16 cellular contexts compared by ENCODE assay signal in genomic region chr11:39346043-39346442, GRCh38.
DNase-seq lines count a peak whose midpoint lies in the region; ATAC-seq, FAIRE-seq and TF ChIP-seq lines count a peak whose summit lies in the region.
"Had no signal": no experiment of that assay in that cellular context is flagged by ENCODE, and none has a peak within 500 bp of the region (broad histone marks: within the 10 kb centered on the region; RNA-seq: fewer than 3 reads in every experiment).

No MANE protein-coding gene starts in this region.

- TF ChIP-seq CTCF in GM23338 (conservative IDR thresholded peaks at IDR 0.05; ENCODE audit: low read depth in 2 of 2) (no peak), H1 (IDR thresholded peaks at IDR 0.05; ENCODE audit: control extremely low read depth in 1 of 3, insufficient read depth in 1 of 3, low read depth in 1 of 3, low read length in 3 of 3) (no peak), nephron (IDR thresholded peaks at IDR 0.05; ENCODE audit: unreplicated experiment in 3 of 3) (no peak), parathyroid adenoma (IDR thresholded peaks at IDR 0.05) (no peak), type B pancreatic cell (conservative IDR thresholded peaks at IDR 0.05) (no peak)

- no peak overlapping the region for H3K4me2 ChIP-seq in GM23338
- no peak overlapping the region for H3K4me2 ChIP-seq in H1 (ENCODE audit: insufficient read depth in 1 of 2, low read depth in 2 of 2, low read length in 2 of 2)
- H3K4me2 ChIP-seq in parathyroid adenoma (ENCODE audit: low read length), result no peak overlapping the region

- H3K79me1 ChIP-seq in H1 (ENCODE audit: low read depth, low read length), result no peaks in the 10 kb centered on the region

- H4K20me1 ChIP-seq in GM23338 (replicated peaks; ENCODE audit: insufficient read depth), result no peaks in the 10 kb centered on the region
- H4K20me1 ChIP-seq in H1 (replicated peaks in 1 of 2; ENCODE audit: control insufficient read depth in 1 of 2, insufficient read depth in 2 of 2, low read length in 2 of 2), result no peaks in the 10 kb centered on the region

- H3K9ac ChIP-seq in H1 (replicated peaks in 1 of 4; ENCODE audit: extremely low read depth in 1 of 4, low read depth in 3 of 4, low read length in 3 of 4) (no peak overlapping the region), parathyroid adenoma (no peak overlapping the region)

- H3K4me3 ChIP-seq in GM23338 (no peak overlapping the region), H1 (ENCODE audit: extremely low read depth in 1 of 4, insufficient read depth in 2 of 4, low read depth in 3 of 4, low read length in 4 of 4) (no peak overlapping the region), parathyroid adenoma (ENCODE audit: low read depth, low read length) (no peak overlapping the region)

- H3K4me1 ChIP-seq in GM23338 (ENCODE audit: insufficient read depth) (peaks cover 6% of the 10 kb centered on the region; the same call in 1 of the 2 replicates), H1 (replicated peaks in 1 of 4; ENCODE audit: control insufficient read depth in 3 of 4, insufficient read depth in 4 of 4, low read length in 3 of 4) (peaks cover 0 to 6% (median 0%) of the 10 kb centered on the region in 4 experiments; a peak in 2 of 7 replicates), parathyroid adenoma (no peaks in the 10 kb centered on the region)

- H3K56ac ChIP-seq in H1 (replicated peaks; ENCODE audit: insufficient read length, low read depth, low read length), result no peak overlapping the region

- H3K36me3 ChIP-seq in GM23338 (ENCODE audit: insufficient read depth), result no peaks in the 10 kb centered on the region; the same call in 1 of the 2 replicates
- H3K36me3 ChIP-seq in H1 (ENCODE audit: control insufficient read depth in 2 of 4, insufficient read depth in 4 of 4, low read length in 3 of 4), result no peaks in the 10 kb centered on the region
- no peaks in the 10 kb centered on the region for H3K36me3 ChIP-seq in parathyroid adenoma (ENCODE audit: control insufficient read depth, insufficient read depth, low read length)

- H2BK5ac ChIP-seq in H1 (ENCODE audit: low read depth, low read length), result no peak overlapping the region

- no peak for TF ChIP-seq RAD21 in H1 (IDR thresholded peaks at IDR 0.05 in 1 of 2, conservative IDR thresholded peaks at IDR 0.05 in 1 of 2; ENCODE audit: low read depth in 2 of 2, low read length in 2 of 2)

- no peak overlapping the region for H3K14ac ChIP-seq in H1 (ENCODE audit: insufficient read length)

- peak; percentile 7 for FAIRE-seq in H1 (lab: Jason Lieb, UNC)
- FAIRE-seq: GM18507 had no signal

- H3F3A ChIP-seq in GM23338 (replicated peaks; ENCODE audit: low read depth), result no peaks in the 10 kb centered on the region

- no peak overlapping the region for H3K27ac ChIP-seq in GM23338 (ENCODE audit: low read depth)
- no peak overlapping the region for H3K27ac ChIP-seq in H1 (ENCODE audit: low read depth, low read length)
- no peak overlapping the region for H3K27ac ChIP-seq in parathyroid adenoma

- no peaks in the 10 kb centered on the region for H3K23me2 ChIP-seq in H1 (ENCODE audit: low read depth, low read length)

- H2AFZ ChIP-seq in GM23338 (peak overlapping the region; percentile 56), H1 (ENCODE audit: low read length) (peak overlapping the region; percentile 93), parathyroid adenoma (peak overlapping the region; percentile 5)

- no peak overlapping the region for H4K5ac ChIP-seq in H1 (ENCODE audit: insufficient read length, low read depth, low read length)

- H4K8ac ChIP-seq in H1 (ENCODE audit: extremely low read depth, insufficient read depth, low read length), result no peak overlapping the region

- no peaks in the 10 kb centered on the region for H3K9me2 ChIP-seq in GM23338 (ENCODE audit: insufficient read depth)

- no peak overlapping the region for H3K23ac ChIP-seq in H1 (ENCODE audit: insufficient read length)

- H2BK12ac ChIP-seq in H1 (ENCODE audit: low read depth, low read length), result no peak overlapping the region

- DNase-seq in GM23338 (ENCODE audit: low spot score) (no peak), H1 (ENCODE audit: low read depth in 1 of 2, low spot score in 2 of 2) (no peak), type B pancreatic cell (ENCODE audit: extremely low spot score, unreplicated experiment) (no peak), NCI-H2171 treated with DMSO at 0.1 percent for 48 hours (lab: John Stamatoyannopoulos, UW) (no peak)
- DNase-seq: C1 segment of cervical spinal cord; Calu3; CD4-positive, alpha-beta T cell; DMS 273 treated with DMSO at 0.1 percent for 48 hours had no signal

- no peak overlapping the region for H4K91ac ChIP-seq in H1 (replicated peaks; ENCODE audit: insufficient read length, low read length)

- CTCF ChIA-PET in H1 (lab: Charles Lee; ENCODE audit: partially characterized antibody), result interaction anchor here (0.7 to 1.4 kb wide), 2 partner anchors 29 to 759 kb away, joined by 4 read pairs; no protein-coding TSS in a partner anchor

- H3K27me3 ChIP-seq in GM23338 (ENCODE audit: insufficient read depth) (no peaks in the 10 kb centered on the region), H1 (replicated peaks in 1 of 4; ENCODE audit: control insufficient read depth in 3 of 4, extremely low read depth in 1 of 4, insufficient read depth in 3 of 4, low read length in 3 of 4) (no peaks in the 10 kb centered on the region), parathyroid adenoma (ENCODE audit: control insufficient read depth, insufficient read depth, low read length) (no peaks in the 10 kb centered on the region)

- H3K79me2 ChIP-seq in GM23338 (replicated peaks; ENCODE audit: insufficient read depth), result no peaks in the 10 kb centered on the region
- H3K79me2 ChIP-seq in H1 (ENCODE audit: control insufficient read depth in 1 of 2, insufficient read depth in 2 of 2, low read length in 2 of 2), result no peaks in the 10 kb centered on the region
- no peaks in the 10 kb centered on the region for H3K79me2 ChIP-seq in parathyroid adenoma

- POLR2A ChIA-PET in H1 (lab: Charles Lee; ENCODE audit: partially characterized antibody), result no interaction called here

- H3K4me1 Mint-ChIP-seq in GM23338 (peaks cover 14% of the 10 kb centered on the region; the same call in 2 of the 3 replicates), nephron (peaks cover 17% of the 10 kb centered on the region), type B pancreatic cell (ENCODE audit: unreplicated experiment) (peaks cover 9% of the 10 kb centered on the region)
- H3K4me1 Mint-ChIP-seq: B cell, IgD-negative memory B cell had no signal

- H2AK5ac ChIP-seq in H1 (ENCODE audit: low read depth, low read length), result no peak overlapping the region

- H2BK120ac ChIP-seq in H1 (replicated peaks; ENCODE audit: low read depth, low read length), result no peak overlapping the region

- H3K27ac Mint-ChIP-seq in GM23338 (no peak overlapping the region), nephron (peak overlapping the region; percentile 59 to 69 (median 61)), type B pancreatic cell (no peak overlapping the region)
- H3K27ac Mint-ChIP-seq: B cell; CD4-positive, alpha-beta T cell; IgD-negative memory B cell had no signal

- H3K4me3 Mint-ChIP-seq in GM23338, result no peak overlapping the region
- H3K4me3 Mint-ChIP-seq in nephron, result peak overlapping the region in 1 of 3 experiments; percentile 3
- no peak overlapping the region for H3K4me3 Mint-ChIP-seq in type B pancreatic cell
- H3K4me3 Mint-ChIP-seq: B cell; CD4-positive, alpha-beta T cell; IgD-negative memory B cell had no signal

- ATAC-seq in GM23338, result no peak
- ATAC-seq in GM19467 (IDR thresholded peaks at IDR 0.05; ENCODE audit: unreplicated experiment), result no peak
- ATAC-seq in GM18861 (IDR thresholded peaks at IDR 0.05; ENCODE audit: unreplicated experiment), result no peak
- ATAC-seq: HCT116 had no signal

- H3K18ac ChIP-seq in H1 (ENCODE audit: extremely low read depth, low read length), result no peak overlapping the region

- H3K36me3 Mint-ChIP-seq in GM23338 (ENCODE audit: low read depth), result no peaks in the 10 kb centered on the region
- H3K36me3 Mint-ChIP-seq in nephron (ENCODE audit: low read depth), result no peaks in the 10 kb centered on the region
- no peaks in the 10 kb centered on the region for H3K36me3 Mint-ChIP-seq in type B pancreatic cell
- H3K36me3 Mint-ChIP-seq: IgD-negative memory B cell had no signal

- H3K27me3 Mint-ChIP-seq in GM23338 (ENCODE audit: insufficient read depth, low read depth, poor library complexity) (no peaks in the 10 kb centered on the region), nephron (ENCODE audit: low read depth) (no peaks in the 10 kb centered on the region), type B pancreatic cell (no peaks in the 10 kb centered on the region)
- H3K27me3 Mint-ChIP-seq: B cell; CD4-positive, alpha-beta T cell; IgD-negative memory B cell had no signal

- peaks cover 3 to 4% of the 10 kb centered on the region in 2 experiments; a peak in 1 of 4 replicates for H3K9me3 ChIP-seq in H1 (ENCODE audit: insufficient read depth in 2 of 2, low read depth in 1 of 2, low read length in 1 of 2)
- H3K9me3 ChIP-seq in parathyroid adenoma (ENCODE audit: control insufficient read depth, low read length), result no peaks in the 10 kb centered on the region

- H3K9me3 Mint-ChIP-seq in GM23338 (peaks cover 2% of the 10 kb centered on the region; the same call in 2 of the 3 replicates), nephron (no peaks in the 10 kb centered on the region), type B pancreatic cell (no peaks in the 10 kb centered on the region)
- H3K9me3 Mint-ChIP-seq: CD4-positive, alpha-beta T cell had no signal

- no peak for TF ChIP-seq EP300 in H1 (IDR thresholded peaks at IDR 0.05; ENCODE audit: borderline replicate concordance in 1 of 2, low read depth in 2 of 2, low read length in 2 of 2)

- WGBS in H1 (ENCODE audit: extremely low coverage in 1 of 2, insufficient coverage in 1 of 2, insufficient read length in 1 of 2, insufficient replicate concordance in 2 of 2, low coverage in 1 of 2, low lambda C conversion rate in 2 of 2, missing lambda C conversion rate in 1 of 2), 2 experiments, result 62% methylated on average over 2 of the region's 2 CpGs; no CpG with 5 or more reads in 1 of the 2 experiments

- TF ChIP-seq POLR2A in H1 (IDR thresholded peaks at IDR 0.05; ENCODE audit: control extremely low read depth in 1 of 2, low read depth in 2 of 2, low read length in 2 of 2), result no peak

- H2BK20ac ChIP-seq in H1 (ENCODE audit: low read length), result no peak overlapping the region

- no peak overlapping the region for H3K4ac ChIP-seq in H1 (replicated peaks; ENCODE audit: insufficient read length, low read depth, low read length)

- no peak overlapping the region for H2BK15ac ChIP-seq in H1 (ENCODE audit: low read length)

TF ChIP-seq in H1, 55 proteins besides CTCF, POLR2A, EP300 and RAD21:
- TF ChIP-seq SP4 (IDR thresholded peaks at IDR 0.05; ENCODE audit: low read length), result no peak
- TF ChIP-seq PHF8 (conservative IDR thresholded peaks at IDR 0.05; ENCODE audit: low read depth, low read length), result no peak
- TF ChIP-seq GTF2F1 (IDR thresholded peaks at IDR 0.05; ENCODE audit: borderline replicate concordance, low read depth, low read length), result no peak
- TF ChIP-seq HDAC2 (IDR thresholded peaks at IDR 0.05; ENCODE audit: borderline replicate concordance in 1 of 2, low read depth in 2 of 2, low read length in 2 of 2), result no peak

Comparison
In these comparisons a context has a peak if more than half of its experiments do, and no peak if none do; other contexts are left out.
1. H2AFZ ChIP-seq: peak in every context shown above with its lines; median percentile 93 in H1; 56 in GM23338; 5 in parathyroid adenoma.
2. H3K27ac Mint-ChIP-seq: peak in nephron (3 of 3); none in GM23338 (single experiment) and type B pancreatic cell (single experiment).